8 cellular contexts compared by ENCODE assay signal in the genomic region with DNA sequence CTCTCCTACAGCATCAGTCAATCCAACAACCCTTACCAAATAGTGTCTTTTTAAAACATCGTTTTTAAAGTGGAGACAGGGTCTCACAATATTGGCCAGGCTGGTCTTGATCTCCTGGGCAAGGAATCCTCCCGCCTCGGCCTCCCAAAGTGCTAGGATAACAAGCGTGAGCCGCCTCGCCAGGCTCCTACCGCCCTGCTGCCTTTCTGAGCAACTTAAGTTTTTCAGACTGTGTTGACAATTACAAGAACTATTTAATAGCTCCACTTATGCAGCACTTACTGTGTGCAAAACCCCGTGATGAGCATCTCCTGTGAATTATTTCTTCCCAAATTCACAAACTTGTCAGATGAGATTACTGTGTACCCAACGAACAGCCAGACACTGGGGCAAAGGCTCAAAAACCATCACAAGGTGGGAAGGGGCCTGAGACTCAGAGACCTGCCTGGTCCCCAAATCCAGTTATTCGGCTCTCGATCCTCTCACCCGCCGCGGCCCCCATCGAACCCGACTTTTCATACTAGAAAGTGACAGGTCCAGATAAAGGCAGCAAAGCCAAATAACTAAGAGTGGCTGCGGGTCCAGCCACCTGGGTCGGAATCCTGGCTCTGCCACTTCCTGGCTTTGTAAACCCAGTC. TPM values are rescaled to one million over a fixed set of nuclear protein-coding genes. Genes with fewer than 3 reads are reported as not detected.
A peak's percentile ranks its signal among the peaks of the same experiment; 100 is the strongest.
DNase-seq lines count a peak whose midpoint lies in the region; ATAC-seq and FAIRE-seq lines count a peak whose summit lies in the region.
"Had no signal": no experiment of that assay in that cellular context is flagged by ENCODE, and none has a peak within 500 bp of the region (broad histone marks: within the 10 kb centered on the region; RNA-seq: fewer than 3 reads in every experiment).

No MANE protein-coding gene starts in this region.

- H3K4me3 ChIP-seq in iPS DF 6.9 (ENCODE audit: low read length), result peak overlapping the region; percentile 97

- H3K36me3 Mint-ChIP-seq in activated T-helper 17 cell treated with anti-CD3 and anti-CD28 coated beads, Interleukin-2, amount 50 U/mL, for 72 hours (ENCODE audit: low read depth), result peaks cover 88% of the 10 kb centered on the region
- H3K36me3 Mint-ChIP-seq in stimulated activated naive B cell treated with anti-CD40 and anti-IgM and Interleukin-4, amounts not matched to agents 10 μg/mL and 1 μg/mL and 100 μg/mL, for 72 hours, result peaks cover 58 to 71% of the 10 kb centered on the region in 2 donors

- H3K27me3 ChIP-seq in iPS DF 6.9 (ENCODE audit: control insufficient read depth, insufficient read depth, low read length), result no peaks in the 10 kb centered on the region

- no CpG with 5 or more reads among the region's 18 CpGs for WGBS in iPS DF 6.9 (ENCODE audit: insufficient coverage, insufficient read length)

- no peak overlapping the region for H3K27ac ChIP-seq in iPS DF 6.9 (ENCODE audit: low read length)

- no peaks in the 10 kb centered on the region for H3K9me3 ChIP-seq in iPS DF 6.9 (ENCODE audit: control insufficient read depth, insufficient read depth, low read length)

- peaks cover 8% of the 10 kb centered on the region for H3K4me1 Mint-ChIP-seq in activated T-helper 17 cell treated with anti-CD3 and anti-CD28 coated beads, Interleukin-2, amount 50 U/mL, for 72 hours
- H3K4me1 Mint-ChIP-seq in stimulated activated naive B cell treated with anti-CD40 and anti-IgM and Interleukin-4, amounts not matched to agents 10 μg/mL and 1 μg/mL and 100 μg/mL, for 72 hours, result peaks cover 44 to 65% of the 10 kb centered on the region in 2 donors

- H3K9me3 Mint-ChIP-seq in activated T-helper 17 cell treated with anti-CD3 and anti-CD28 coated beads, Interleukin-2, amount 50 U/mL, for 72 hours, result no peaks in the 10 kb centered on the region
- H3K9me3 Mint-ChIP-seq in stimulated activated naive B cell treated with anti-CD40 and anti-IgM and Interleukin-4, amounts not matched to agents 10 μg/mL and 1 μg/mL and 100 μg/mL, for 72 hours, result no peaks in the 10 kb centered on the region

- peak overlapping the region; percentile 99 for H3K4me3 Mint-ChIP-seq in activated T-helper 17 cell treated with anti-CD3 and anti-CD28 coated beads, Interleukin-2, amount 50 U/mL, for 72 hours
- H3K4me3 Mint-ChIP-seq in stimulated activated naive B cell treated with anti-CD40 and anti-IgM and Interleukin-4, amounts not matched to agents 10 μg/mL and 1 μg/mL and 100 μg/mL, for 72 hours, result peak overlapping the region; percentile 89 to 99

- ATAC-seq in HG03457 (IDR thresholded peaks at IDR 0.05; ENCODE audit: unreplicated experiment), result peak; percentile 8
- ATAC-seq in activated T-helper 17 cell treated with anti-CD3 and anti-CD28 coated beads, Interleukin-2, amount 50 U/mL, for 72 hours (replicated peaks), result no peak
- no peak for ATAC-seq in stimulated activated naive B cell treated with anti-CD40 and anti-IgM and Interleukin-4, amounts not matched to agents 10 μg/mL and 1 μg/mL and 100 μg/mL, for 72 hours (replicated peaks)
- no peak for ATAC-seq in HG02763 (IDR thresholded peaks at IDR 0.05; ENCODE audit: unreplicated experiment)

- peak overlapping the region; percentile 100 for H3K27ac Mint-ChIP-seq in activated T-helper 17 cell treated with anti-CD3 and anti-CD28 coated beads, Interleukin-2, amount 50 U/mL, for 72 hours
- H3K27ac Mint-ChIP-seq in stimulated activated naive B cell treated with anti-CD40 and anti-IgM and Interleukin-4, amounts not matched to agents 10 μg/mL and 1 μg/mL and 100 μg/mL, for 72 hours, result peak overlapping the region; percentile 100

- peaks cover 4% of the 10 kb centered on the region for H3K4me1 ChIP-seq in iPS DF 6.9 (ENCODE audit: control insufficient read depth, insufficient read depth, low read length)

- no peak for FAIRE-seq in frontal cortex (lab: Jason Lieb, UNC)

- DNase-seq in iPS DF 6.9 (ENCODE audit: low read depth, low spot score) (no peak), NCI-H2227 (lab: John Stamatoyannopoulos, UW; ENCODE audit: unreplicated experiment) (no peak), frontal cortex (ENCODE audit: low spot score in 2 of 2) (no peak)
- DNase-seq in stimulated activated naive B cell treated with anti-CD40 and anti-IgM and Interleukin-4, amounts not matched to agents 10 μg/mL and 1 μg/mL and 100 μg/mL, for 72 hours, result no peak

- peaks cover 21% of the 10 kb centered on the region for H3K36me3 ChIP-seq in iPS DF 6.9 (ENCODE audit: control insufficient read depth, insufficient read depth, low read length)

- H3K27me3 Mint-ChIP-seq in activated T-helper 17 cell treated with anti-CD3 and anti-CD28 coated beads, Interleukin-2, amount 50 U/mL, for 72 hours, result no peaks in the 10 kb centered on the region
- H3K27me3 Mint-ChIP-seq in stimulated activated naive B cell treated with anti-CD40 and anti-IgM and Interleukin-4, amounts not matched to agents 10 μg/mL and 1 μg/mL and 100 μg/mL, for 72 hours, result no peaks in the 10 kb centered on the region

RNA-seq across cellular contexts. Expression of gene RPL18, which starts 0.6 kb away (rescaled TPM):
- total RNA-seq in activated T-helper 17 cell treated with anti-CD3 and anti-CD28 coated beads, Interleukin-2, amount 50 U/mL, for 72 hours, result 1,000 to 10,000 TPM; 1,785 to 2,369 TPM
- 1,742 TPM for total RNA-seq in frontal cortex

RNA-seq across cellular contexts. Expression of gene SPHK2, which starts 0.9 kb away (rescaled TPM):
- 10 to 100 TPM; 31.3 to 49.3 TPM for total RNA-seq in activated T-helper 17 cell treated with anti-CD3 and anti-CD28 coated beads, Interleukin-2, amount 50 U/mL, for 72 hours
- total RNA-seq in frontal cortex, result 6.9 TPM

RNA-seq across cellular contexts. Expression of gene FAM83E, which starts 3.5 kb away (rescaled TPM):
- 1 to 10 TPM; 4.6 to 8.6 TPM for total RNA-seq in activated T-helper 17 cell treated with anti-CD3 and anti-CD28 coated beads, Interleukin-2, amount 50 U/mL, for 72 hours
- 0.41 TPM for total RNA-seq in frontal cortex

RNA-seq across cellular contexts. Expression of gene SPACA4, which starts 11.9 kb away (rescaled TPM):
- total RNA-seq in activated T-helper 17 cell treated with anti-CD3 and anti-CD28 coated beads, Interleukin-2, amount 50 U/mL, for 72 hours, result not detected
- total RNA-seq in frontal cortex, result not detected
- total RNA-seq: pulmonary artery endothelial cell had no signal

RNA-seq across cellular contexts. Expression of gene DBP, which starts 18.8 kb away (rescaled TPM):
- total RNA-seq in activated T-helper 17 cell treated with anti-CD3 and anti-CD28 coated beads, Interleukin-2, amount 50 U/mL, for 72 hours, result 1 to 10 TPM; 5.3 to 9.3 TPM
- total RNA-seq in frontal cortex, result 4.9 TPM
